In the genomic region with DNA sequence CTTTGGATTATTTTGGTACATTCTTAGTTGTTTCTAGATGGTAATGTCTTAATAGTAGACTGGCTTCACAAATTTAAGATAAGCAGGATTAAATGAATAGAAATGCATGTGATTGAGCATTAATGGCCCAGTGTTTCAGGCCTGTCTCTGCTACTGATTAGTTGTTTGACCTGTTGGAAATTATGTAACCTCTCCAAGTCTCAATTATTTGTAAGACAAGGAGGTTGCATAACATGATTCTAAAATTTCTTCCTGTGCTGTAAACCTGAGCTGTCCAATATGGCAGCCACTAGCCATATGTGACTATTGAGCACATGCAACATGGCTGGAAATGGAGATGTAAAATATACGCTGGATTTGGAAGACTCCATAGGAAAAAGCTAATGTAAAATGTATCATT, we compare ENCODE assay signal across 25 cellular contexts.
"Had no signal": no experiment of that assay in that cellular context is flagged by ENCODE, and none has a peak within 500 bp of the region (broad histone marks: within the 10 kb centered on the region; RNA-seq: fewer than 3 reads in every experiment).

No MANE protein-coding gene starts in this region.

- H3K27me3 ChIP-seq: dorsolateral prefrontal cortex, esophagus muscularis mucosa, foreskin keratinocyte, gastroesophageal sphincter, heart left ventricle, hepatocyte had no signal

- H3K79me2 ChIP-seq: hepatocyte had no signal

- H3K36me3 ChIP-seq: esophagus muscularis mucosa, gastroesophageal sphincter, heart left ventricle, lower lobe of right lung had no signal

- H2AFZ ChIP-seq: hepatocyte had no signal

- H3K4me3 ChIP-seq: coronary artery, dorsolateral prefrontal cortex, esophagus muscularis mucosa, gastroesophageal sphincter, heart left ventricle, hepatocyte, lower lobe of right lung, mucosa of descending colon had no signal

- DNase-seq: cerebellar nuclear complex; dermis blood vessel endothelial cell; dorsolateral prefrontal cortex; effector CD4-positive, alpha-beta T cell; effector memory CD4-positive, alpha-beta T cell; erythroblast; foreskin keratinocyte; heart left ventricle; hypothalamus; immature natural killer cell; islet precursor cell; kidney; kidney glomerular epithelial cell; left colon; left ventricle myocardium superior; lower lobe of right lung; mesenchymal stem cell; mucosa of descending colon had no signal

- H3K36me3 Mint-ChIP-seq: immature natural killer cell had no signal

- H3K4me1 Mint-ChIP-seq: immature natural killer cell had no signal

- H3K9me3 Mint-ChIP-seq: immature natural killer cell had no signal

- H3K9me3 ChIP-seq: esophagus muscularis mucosa, gastroesophageal sphincter, heart left ventricle, lower lobe of right lung, mucosa of descending colon had no signal

- ATAC-seq: foreskin keratinocyte, gastroesophageal sphincter, heart left ventricle, left colon, left lobe of liver, left ventricle myocardium superior, mucosa of descending colon had no signal

- H3K4me2 ChIP-seq: hepatocyte had no signal

- H3K4me3 Mint-ChIP-seq: immature natural killer cell, mesothelial cell of epicardium had no signal

- H3K27ac Mint-ChIP-seq: immature natural killer cell, mesothelial cell of epicardium had no signal

- H3K27ac ChIP-seq: epithelial cell of prostate, esophagus muscularis mucosa, foreskin keratinocyte, gastroesophageal sphincter, hepatocyte, lower lobe of right lung had no signal

- H3K4me1 ChIP-seq: foreskin keratinocyte had no signal
